ENCODE assay signal across 24 cellular contexts in genomic region chr2:129056309-129056958, GRCh38.
DNase-seq lines count a peak whose midpoint lies in the region; ATAC-seq, FAIRE-seq and TF ChIP-seq lines count a peak whose summit lies in the region.
"Had no signal": no experiment of that assay in that cellular context is flagged by ENCODE, and none has a peak within 500 bp of the region (broad histone marks: within the 10 kb centered on the region; RNA-seq: fewer than 3 reads in every experiment).

No MANE protein-coding gene starts in this region.

- peak; percentile 27 for DNase-seq in DMS79 treated with DMSO at 0.1 percent for 48 hours (lab: John Stamatoyannopoulos, UW)
- DNase-seq in DMS79 (lab: John Stamatoyannopoulos, UW), result no peak
- peak; percentile 97 for DNase-seq in RWPE1 (ENCODE audit: low spot score)
- DNase-seq in foreskin keratinocyte, result peak; percentile 93 to 96
- DNase-seq in spleen, result peak; percentile 60
- DNase-seq in pancreas, result no peak
- no peak for DNase-seq in dorsolateral prefrontal cortex
- DNase-seq in cerebellum (ENCODE audit: low spot score), result no peak
- DNase-seq: activated CD8-positive, alpha-beta memory T cell treated with anti-CD3 and anti-CD28 coated beads, Interleukin-2, amount 50 U/mL, for 4 hours; aorta; CD8-positive, alpha-beta memory T cell; DMS153; foreskin fibroblast; GOT3; left ventricle myocardium inferior; MV-4-11; NCI-H187 treated with DMSO at 0.1 percent for 48 hours; PC-3; SHP77 treated with DMSO at 0.1 percent for 48 hours; T1000 had no signal

- CTCF ChIA-PET in RWPE1 (lab: Yijun Ruan, JAX), result interaction anchor here (0.7 kb wide), 1 partner anchor 103 kb away, joined by 3 read pairs; no protein-coding TSS in a partner anchor

- H3K9me3 ChIP-seq in spleen (no peaks in the 10 kb centered on the region), pancreas (no peaks in the 10 kb centered on the region)
- H3K9me3 ChIP-seq: left ventricle myocardium inferior had no signal

- WGBS in spleen, 5 donors, result 61 to 78% (median 68%) methylated on average over 4 to 5 of the region's 5 CpGs
- 70 to 75% methylated on average over 5 of the region's 5 CpGs for WGBS in pancreas, 2 donors

- H3K4me1 ChIP-seq in foreskin keratinocyte (peaks cover 28% of the 10 kb centered on the region), spleen (no peaks in the 10 kb centered on the region), pancreas (no peaks in the 10 kb centered on the region)
- H3K4me1 ChIP-seq: left ventricle myocardium inferior had no signal

- no peak for TF ChIP-seq POLR2A in spleen (IDR thresholded peaks at IDR 0.05)

- intact Hi-C loops in spleen (cut with DNase I; ENCODE audit: low total_unique reads) (no loop called here), pancreas (cut with DNase I) (no loop called here), dorsolateral prefrontal cortex (cut with DNase I) (no loop called here)

- no peaks in the 10 kb centered on the region for H3K27me3 ChIP-seq in foreskin keratinocyte
- H3K27me3 ChIP-seq in spleen (replicated peaks in 1 of 7), result no peaks in the 10 kb centered on the region
- H3K27me3 ChIP-seq in pancreas, result no peaks in the 10 kb centered on the region
- H3K27me3 ChIP-seq in dorsolateral prefrontal cortex, result no peaks in the 10 kb centered on the region

- POLR2A ChIA-PET in RWPE1 (lab: Yijun Ruan, JAX; ENCODE audit: low non-redundant PET), result no interaction called here

- H3K4me3 ChIP-seq in spleen, result no peak overlapping the region
- H3K4me3 ChIP-seq in pancreas, result no peak overlapping the region
- H3K4me3 ChIP-seq in dorsolateral prefrontal cortex, result no peak overlapping the region
- H3K4me3 ChIP-seq: K562, left ventricle myocardium inferior had no signal

- ATAC-seq in foreskin keratinocyte (peak; percentile 91), pancreas (no peak)
- ATAC-seq: K562, PC-3, sciatic nerve, WTC11 had no signal

- H3K27ac ChIP-seq in RWPE1 (peak overlapping the region; percentile 96), foreskin keratinocyte (peak overlapping the region; percentile 76), spleen (no peak overlapping the region), pancreas (no peak overlapping the region), dorsolateral prefrontal cortex (no peak overlapping the region)
- H3K27ac ChIP-seq: 22Rv1, left ventricle myocardium inferior had no signal

- no peak for TF ChIP-seq CTCF in RWPE1 (conservative IDR thresholded peaks at IDR 0.05; ENCODE audit: low read depth)
- TF ChIP-seq CTCF in foreskin keratinocyte (conservative IDR thresholded peaks at IDR 0.05), result no peak
- TF ChIP-seq CTCF in spleen (IDR thresholded peaks at IDR 0.05 in 8 of 11, conservative IDR thresholded peaks at IDR 0.05 in 3 of 11), result no peak
- no peak for TF ChIP-seq CTCF in pancreas (IDR thresholded peaks at IDR 0.05)
- no peak for TF ChIP-seq CTCF in dorsolateral prefrontal cortex (IDR thresholded peaks at IDR 0.05 in 54 of 56, conservative IDR thresholded peaks at IDR 0.05 in 2 of 56; ENCODE audit: low read depth in 1 of 56, partially characterized antibody in 56 of 56)

- FAIRE-seq in pancreas (lab: Jason Lieb, UNC), result no peak
- FAIRE-seq: K562 had no signal

- no peaks in the 10 kb centered on the region for H3K36me3 ChIP-seq in spleen
- no peaks in the 10 kb centered on the region for H3K36me3 ChIP-seq in pancreas
- H3K36me3 ChIP-seq: left ventricle myocardium inferior had no signal

Comparison
In these comparisons a context has a peak if more than half of its experiments do, and no peak if none do; other contexts are left out.
1. DNase-seq: peak in DMS79 treated with DMSO at 0.1 percent for 48 hours (single experiment), RWPE1 (single experiment), foreskin keratinocyte (2 of 2) and spleen (single experiment); none in DMS79 (single experiment), pancreas (0 of 6), dorsolateral prefrontal cortex (0 of 10) and cerebellum (single experiment).
2. H3K27ac ChIP-seq: peak in RWPE1 (single experiment) and foreskin keratinocyte (single experiment); none in spleen (0 of 8), pancreas (0 of 4) and dorsolateral prefrontal cortex (0 of 59).